8 cellular contexts compared by ENCODE assay signal in genomic region chr18:26546170-26546874, GRCh38. TPM values are rescaled to one million over a fixed set of nuclear protein-coding genes. Genes with fewer than 3 reads are reported as not detected.
A peak's percentile ranks its signal among the peaks of the same experiment; 100 is the strongest.
DNase-seq lines count a peak whose midpoint lies in the region; ATAC-seq and TF ChIP-seq lines count a peak whose summit lies in the region.

No MANE protein-coding gene starts in this region.

- H3K27me3 ChIP-seq in CD4-positive, alpha-beta memory T cell (ENCODE audit: insufficient read depth, low read length), result peaks cover 3% of the 10 kb centered on the region
- peaks cover 0 to 4% of the 10 kb centered on the region in 2 donors for H3K27me3 ChIP-seq in naive thymus-derived CD4-positive, alpha-beta T cell (ENCODE audit: control insufficient read depth in 2 of 2, insufficient read depth in 2 of 2, low read length in 2 of 2)

- peaks cover 43% of the 10 kb centered on the region for H3K4me1 ChIP-seq in CD4-positive, alpha-beta memory T cell (ENCODE audit: insufficient read depth, low read length)
- peaks cover 0 to 4% of the 10 kb centered on the region in 2 donors for H3K4me1 ChIP-seq in naive thymus-derived CD4-positive, alpha-beta T cell (ENCODE audit: control insufficient read depth in 2 of 2, insufficient read depth in 2 of 2, low read length in 2 of 2)

- H3K36me3 Mint-ChIP-seq in CD4-positive, alpha-beta memory T cell, result peaks cover 0 to 1% of the 10 kb centered on the region in 2 donors
- peaks cover 0 to 5% (median 0%) of the 10 kb centered on the region in 5 donors for H3K36me3 Mint-ChIP-seq in naive thymus-derived CD4-positive, alpha-beta T cell

- peaks cover 0 to 6% (median 0%) of the 10 kb centered on the region in 8 donors for H3K9me3 Mint-ChIP-seq in CD4-positive, alpha-beta memory T cell
- H3K9me3 Mint-ChIP-seq in naive thymus-derived CD4-positive, alpha-beta T cell, result peaks cover 0 to 5% (median 0%) of the 10 kb centered on the region in 11 donors

- CTCF ChIA-PET in CD4-positive, alpha-beta memory T cell (lab: Charles Lee; ENCODE audit: partially characterized antibody), result no interaction called here
- CTCF ChIA-PET in naive thymus-derived CD4-positive, alpha-beta T cell (lab: Charles Lee), result no interaction called here

- H3K27ac ChIP-seq in CD4-positive, alpha-beta memory T cell (ENCODE audit: low read depth, low read length), result no peak overlapping the region
- H3K27ac ChIP-seq in cingulate gyrus (ENCODE audit: low read depth, low read length), result peak overlapping the region; percentile 1
- no peak overlapping the region for H3K27ac ChIP-seq in naive thymus-derived CD4-positive, alpha-beta T cell (ENCODE audit: low read depth, low read length)

- no peak for DNase-seq in CD4-positive, alpha-beta memory T cell
- no peak for DNase-seq in naive thymus-derived CD4-positive, alpha-beta T cell
- DNase-seq in MV-4-11 (lab: John Stamatoyannopoulos, UW) (no peak), NCI-H345 (lab: John Stamatoyannopoulos, UW) (no peak)
- no peak for DNase-seq in activated naive CD4-positive, alpha-beta T cell treated with Interleukin-2 at 50 U/mL for 16 hours

- no peaks in the 10 kb centered on the region for H3K9me3 ChIP-seq in CD4-positive, alpha-beta memory T cell (ENCODE audit: control insufficient read depth in 1 of 2, low read length in 2 of 2)
- H3K9me3 ChIP-seq in naive thymus-derived CD4-positive, alpha-beta T cell (ENCODE audit: control insufficient read depth in 2 of 3, low read length in 3 of 3), result no peaks in the 10 kb centered on the region

- POLR2A ChIA-PET in CD4-positive, alpha-beta memory T cell (lab: Charles Lee; ENCODE audit: partially characterized antibody), result no interaction called here
- POLR2A ChIA-PET in naive thymus-derived CD4-positive, alpha-beta T cell (lab: Charles Lee), result no interaction called here

- intact Hi-C loops in CD4-positive, alpha-beta memory T cell (cut with micrococcal nuclease), result loop anchor here (5.0 kb wide), 1 partner anchor 454 kb away; the partner anchor contains the start of gene SS18
- intact Hi-C loops in naive thymus-derived CD4-positive, alpha-beta T cell (cut with micrococcal nuclease), result loop anchor here (5.0 to 10.0 kb wide), 5 partner anchors 111 to 454 kb away; partner anchors contain the start of genes SS18 (in 2 of the 2) and TAF4B (in 1 of the 2)

- peaks cover 3 to 10% of the 10 kb centered on the region in 2 donors for H3K27me3 Mint-ChIP-seq in CD4-positive, alpha-beta memory T cell
- peaks cover 3 to 22% (median 9%) of the 10 kb centered on the region in 5 donors for H3K27me3 Mint-ChIP-seq in naive thymus-derived CD4-positive, alpha-beta T cell

- no peak for ATAC-seq in naive thymus-derived CD4-positive, alpha-beta T cell
- no peak for ATAC-seq in GM19395 (IDR thresholded peaks at IDR 0.05; ENCODE audit: unreplicated experiment)

- no peaks in the 10 kb centered on the region for H3K36me3 ChIP-seq in CD4-positive, alpha-beta memory T cell (ENCODE audit: insufficient read depth, low read length)
- no peaks in the 10 kb centered on the region for H3K36me3 ChIP-seq in naive thymus-derived CD4-positive, alpha-beta T cell (ENCODE audit: control insufficient read depth in 2 of 3, insufficient read depth in 3 of 3, low read length in 3 of 3)

- 0 out of 2 replicates have a peak, but pooled peaks have one; percentile 1 for TF ChIP-seq RAD21 in Ishikawa (IDR thresholded peaks at IDR 0.05; ENCODE audit: low read depth)

- no peak for TF ChIP-seq EP300 in Ishikawa (IDR thresholded peaks at IDR 0.05; ENCODE audit: borderline replicate concordance)

- H3K4me3 ChIP-seq in CD4-positive, alpha-beta memory T cell (ENCODE audit: low read length in 2 of 2), result no peak overlapping the region
- no peak overlapping the region for H3K4me3 ChIP-seq in naive thymus-derived CD4-positive, alpha-beta T cell (ENCODE audit: low read length)

- H3K27ac Mint-ChIP-seq in CD4-positive, alpha-beta memory T cell, result no peak overlapping the region
- H3K27ac Mint-ChIP-seq in naive thymus-derived CD4-positive, alpha-beta T cell, result no peak overlapping the region

- H3K4me1 Mint-ChIP-seq in CD4-positive, alpha-beta memory T cell, result peaks cover 22 to 60% (median 33%) of the 10 kb centered on the region in 4 donors
- H3K4me1 Mint-ChIP-seq in naive thymus-derived CD4-positive, alpha-beta T cell, result peaks cover 18 to 56% (median 38%) of the 10 kb centered on the region in 7 donors

- peak overlapping the region; percentile 26 to 76 (median 68) for H3K4me3 Mint-ChIP-seq in CD4-positive, alpha-beta memory T cell
- peak overlapping the region; percentile 32 to 92 (median 59) for H3K4me3 Mint-ChIP-seq in naive thymus-derived CD4-positive, alpha-beta T cell

TF ChIP-seq in Ishikawa, 13 proteins besides CTCF, POLR2A, EP300 and RAD21:
- TF ChIP-seq REST (IDR thresholded peaks at IDR 0.05; ENCODE audit: low read depth), result no peak
- no peak for TF ChIP-seq USF1 (IDR thresholded peaks at IDR 0.05)
- no peak for TF ChIP-seq CEBPB (IDR thresholded peaks at IDR 0.05)
- TF ChIP-seq NFIC (IDR thresholded peaks at IDR 0.05), result 0 out of 2 replicates have a peak, but pooled peaks have one; percentile 11

RNA-seq across cellular contexts. Expression of gene KCTD1, which starts 2.0 kb away (rescaled TPM):
- total RNA-seq in CD4-positive, alpha-beta memory T cell, result 1 to 10 TPM; 2.8 to 3.4 TPM
- polyA plus RNA-seq in CD4-positive, alpha-beta memory T cell, result under 1 TPM in 1 of 2 donors, not detected in 1; 0.34 TPM
- total RNA-seq in naive thymus-derived CD4-positive, alpha-beta T cell, result 1 to 10 TPM; 2.1 to 4.5 (median 2.6) TPM
- under 1 TPM; 0.19 to 0.36 TPM for polyA plus RNA-seq in naive thymus-derived CD4-positive, alpha-beta T cell
